11 cellular contexts compared by ENCODE assay signal in genomic region chr3:10334461-10334860, GRCh38. TPM values are rescaled to one million over a fixed set of nuclear protein-coding genes. Genes with fewer than 3 reads are reported as not detected.
DNase-seq lines count a peak whose midpoint lies in the region; ATAC-seq and TF ChIP-seq lines count a peak whose summit lies in the region.
"Had no signal": no experiment of that assay in that cellular context is flagged by ENCODE, and none has a peak within 500 bp of the region (broad histone marks: within the 10 kb centered on the region; RNA-seq: fewer than 3 reads in every experiment).

No MANE protein-coding gene starts in this region.

- no peak overlapping the region for H4K12ac ChIP-seq in trophoblast cell (ENCODE audit: low read depth, low read length)

- H3K27me3 ChIP-seq in DOHH2 (ENCODE audit: control insufficient read depth, low read length) (no peaks in the 10 kb centered on the region), endodermal cell (ENCODE audit: control insufficient read depth, insufficient read depth, low read length, poor library complexity, severe bottlenecking) (peaks cover 3% of the 10 kb centered on the region), trophoblast cell (ENCODE audit: insufficient read depth, low read length) (peaks cover 3% of the 10 kb centered on the region)
- H3K27me3 ChIP-seq: uterus had no signal

- TF ChIP-seq CTCF in DOHH2 (IDR thresholded peaks at IDR 0.05; ENCODE audit: low read depth, low read length, poor library complexity, severe bottlenecking) (peak; percentile 34), LNCAP (IDR thresholded peaks at IDR 0.05) (peak; percentile 53), endodermal cell (conservative IDR thresholded peaks at IDR 0.05) (peak; percentile 81)

- no peak overlapping the region for H4K91ac ChIP-seq in trophoblast cell (ENCODE audit: low read depth, low read length)

- peaks cover 14% of the 10 kb centered on the region for H3K4me1 Mint-ChIP-seq in endodermal cell

- no peak overlapping the region for H3K9ac ChIP-seq in endodermal cell (ENCODE audit: extremely low read depth, low read length, poor library complexity, severe bottlenecking)
- H3K9ac ChIP-seq in trophoblast cell (ENCODE audit: low read length), result no peak overlapping the region

- H2BK120ac ChIP-seq in trophoblast cell (ENCODE audit: insufficient read depth, low read length, poor library complexity), result no peak overlapping the region

- no peak overlapping the region for H4K8ac ChIP-seq in trophoblast cell (ENCODE audit: low read depth, low read length)

- no peak overlapping the region for H3K23ac ChIP-seq in trophoblast cell (ENCODE audit: low read length)

- H3K27me3 Mint-ChIP-seq in endodermal cell (ENCODE audit: insufficient read depth), result peaks cover 19% of the 10 kb centered on the region

- H3K36me3 Mint-ChIP-seq in endodermal cell (ENCODE audit: low read depth), result no peaks in the 10 kb centered on the region

- ATAC-seq in activated CD4-positive, CD25-positive, alpha-beta regulatory T cell treated with anti-CD3 and anti-CD28 coated beads, Interleukin-2, amount 50 U/mL, for 24 hours, result no peak
- ATAC-seq in GM19463 (IDR thresholded peaks at IDR 0.05; ENCODE audit: unreplicated experiment) (no peak), HG02610 (IDR thresholded peaks at IDR 0.05; ENCODE audit: unreplicated experiment) (no peak)

- WGBS in endodermal cell (ENCODE audit: insufficient coverage in 1 of 2, insufficient read length in 1 of 2), 2 experiments, result 77 to 81% methylated on average over 8 to 12 of the region's 12 CpGs
- WGBS in trophoblast cell (ENCODE audit: extremely low coverage, insufficient coverage, insufficient read length), result no CpG with 5 or more reads among the region's 12 CpGs

- H2AFZ ChIP-seq in trophoblast cell (ENCODE audit: insufficient read depth, low read length, poor library complexity), result no peak overlapping the region

- no peak overlapping the region for H2AK5ac ChIP-seq in trophoblast cell (ENCODE audit: low read length)

- no peak overlapping the region for H3K4me3 Mint-ChIP-seq in endodermal cell

- no peaks in the 10 kb centered on the region for H4K20me1 ChIP-seq in DOHH2 (ENCODE audit: control insufficient read depth, insufficient read depth, low read depth, low read length)

- no peaks in the 10 kb centered on the region for H3K9me2 ChIP-seq in DOHH2 (replicated peaks; ENCODE audit: control insufficient read depth, low read length)

- DNase-seq in endodermal cell (peak; percentile 82), trophoblast cell (peak; percentile 28 to 48), OCI-M1 (lab: John Stamatoyannopoulos, UW) (no peak)
- DNase-seq: heart right ventricle, NCI-H510A treated with DMSO at 0.1 percent for 48 hours, uterus had no signal

- H3K36me3 ChIP-seq in DOHH2 (ENCODE audit: control insufficient read depth, low read length) (no peaks in the 10 kb centered on the region), endodermal cell (ENCODE audit: control insufficient read depth, insufficient read depth, low read length) (no peaks in the 10 kb centered on the region), trophoblast cell (ENCODE audit: control insufficient read depth in 1 of 2, insufficient read depth in 2 of 2, low read length in 2 of 2) (no peaks in the 10 kb centered on the region)
- H3K36me3 ChIP-seq: heart right ventricle, uterus had no signal

- no peak overlapping the region for H3K4ac ChIP-seq in trophoblast cell (ENCODE audit: low read depth, low read length)

- H3K79me2 ChIP-seq in DOHH2 (ENCODE audit: control insufficient read depth, low read length), result no peaks in the 10 kb centered on the region
- H3K79me2 ChIP-seq in trophoblast cell (ENCODE audit: control insufficient read depth, insufficient read depth, low read length, poor library complexity), result no peaks in the 10 kb centered on the region

- no peak overlapping the region for H3K4me2 ChIP-seq in DOHH2 (ENCODE audit: low read length)
- H3K4me2 ChIP-seq in trophoblast cell (ENCODE audit: low read length), result no peak overlapping the region

- H3F3A ChIP-seq in DOHH2 (ENCODE audit: control insufficient read depth, insufficient read depth), result no peaks in the 10 kb centered on the region

- H3K79me1 ChIP-seq in trophoblast cell (ENCODE audit: low read length), result no peaks in the 10 kb centered on the region

- no peak overlapping the region for H3K14ac ChIP-seq in trophoblast cell (ENCODE audit: low read length)

- no peak overlapping the region for H2BK12ac ChIP-seq in trophoblast cell (ENCODE audit: low read length)

- no peak overlapping the region for H2BK5ac ChIP-seq in trophoblast cell (ENCODE audit: low read depth, low read length, poor library complexity)

- no peak overlapping the region for H3K4me3 ChIP-seq in DOHH2 (ENCODE audit: low read length)
- no peak overlapping the region for H3K4me3 ChIP-seq in endodermal cell (ENCODE audit: low read length)
- H3K4me3 ChIP-seq in trophoblast cell (ENCODE audit: low read depth, low read length), result no peak overlapping the region
- H3K4me3 ChIP-seq: heart right ventricle, uterus had no signal

- no peak overlapping the region for H3K18ac ChIP-seq in trophoblast cell (ENCODE audit: low read length)

- H3K27ac Mint-ChIP-seq in endodermal cell, result no peak overlapping the region

- H3K4me1 ChIP-seq in DOHH2 (ENCODE audit: control insufficient read depth, low read length) (peaks cover 18% of the 10 kb centered on the region), endodermal cell (ENCODE audit: control insufficient read depth, insufficient read depth, low read length) (peaks cover 8% of the 10 kb centered on the region), trophoblast cell (ENCODE audit: control insufficient read depth in 1 of 2, insufficient read depth in 2 of 2, low read length in 2 of 2) (no peaks in the 10 kb centered on the region)
- H3K4me1 ChIP-seq: heart right ventricle, uterus had no signal

- H3K27ac ChIP-seq in DOHH2 (ENCODE audit: low read depth, low read length), result no peak overlapping the region
- H3K27ac ChIP-seq in endodermal cell (ENCODE audit: low read depth, low read length), result no peak overlapping the region
- H3K27ac ChIP-seq in trophoblast cell (ENCODE audit: low read depth, low read length), result no peak overlapping the region
- H3K27ac ChIP-seq: heart right ventricle, uterus had no signal

- H3K9me3 ChIP-seq in DOHH2 (ENCODE audit: control insufficient read depth, insufficient read depth, low read length), result no peaks in the 10 kb centered on the region
- no peaks in the 10 kb centered on the region for H3K9me3 ChIP-seq in endodermal cell (ENCODE audit: control insufficient read depth, low read length)
- H3K9me3 ChIP-seq in trophoblast cell (ENCODE audit: insufficient read depth, low read depth, low read length), result no peaks in the 10 kb centered on the region
- H3K9me3 ChIP-seq: heart right ventricle, uterus had no signal

- H3K9me3 Mint-ChIP-seq in endodermal cell, result no peaks in the 10 kb centered on the region

RNA-seq across cellular contexts. Expression of gene SEC13, which starts 13.5 kb away (rescaled TPM):
- total RNA-seq in endodermal cell, result 100 to 1,000 TPM; 140 to 142 TPM
- polyA plus RNA-seq in endodermal cell (2013, experiment 1 of 2), result 118 TPM
- polyA plus RNA-seq in endodermal cell (2013, experiment 2 of 2), result 117 TPM
- polyA plus RNA-seq in trophoblast cell (2013), result 201 and 208 TPM in 2 replicates

RNA-seq across cellular contexts. Expression of gene GHRL, which starts 41.7 kb away (rescaled TPM):
- total RNA-seq in endodermal cell, result not detected
- polyA plus RNA-seq in endodermal cell (2013, experiment 1 of 2), result 0.36 TPM
- not detected for polyA plus RNA-seq in endodermal cell (2013, experiment 2 of 2)
- polyA plus RNA-seq in trophoblast cell (2013), result 0.04 and 0.08 TPM in 2 replicates
